ENCODE assay signal across 29 cellular contexts in the genomic region with DNA sequence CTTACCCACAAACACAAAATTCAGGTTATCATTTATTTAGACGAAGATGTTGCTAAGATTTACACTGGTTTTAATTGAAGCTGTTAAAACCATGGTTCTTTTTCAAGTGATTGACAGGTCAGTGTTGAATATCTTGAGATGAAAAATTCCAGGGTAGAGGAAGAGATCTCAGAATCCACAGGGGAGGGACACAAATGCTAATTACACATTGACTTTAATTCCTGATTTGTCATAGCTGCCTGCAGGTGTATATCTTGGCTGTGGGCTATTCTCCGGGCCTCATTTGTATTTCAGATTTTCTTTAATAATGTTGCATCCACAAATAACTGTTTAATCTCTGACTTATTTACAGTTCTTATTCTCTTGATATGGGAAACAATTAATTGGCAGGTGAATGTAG.
"Had no signal": no experiment of that assay in that cellular context is flagged by ENCODE, and none has a peak within 500 bp of the region (broad histone marks: within the 10 kb centered on the region; RNA-seq: fewer than 3 reads in every experiment).

No MANE protein-coding gene starts in this region.

- H3K27me3 ChIP-seq: left lung, pancreas, stomach, testis, thyroid gland, upper lobe of right lung had no signal

- H3K4me3 Mint-ChIP-seq: naive thymus-derived CD8-positive, alpha-beta T cell; nephron; neural crest cell; stimulated activated naive B cell treated with anti-CD40 and anti-IgM and Interleukin-4, amounts not matched to agents 10 μg/mL and 1 μg/mL and 100 μg/mL, for 72 hours had no signal

- DNase-seq: hippocampal formation; kidney; left colon; left lung; lower lobe of right lung; mammary epithelial cell; mesenchymal stem cell; naive thymus-derived CD8-positive, alpha-beta T cell; nucleus accumbens; pancreas; posterior cingulate gyrus; retina; right cardiac atrium; stimulated activated CD4-positive, alpha-beta T cell treated with anti-CD3 and anti-CD28 coated beads, Interleukin-12 subunit alpha, Interleukin-12 subunit beta, amount 100 ng/mL, for 4 hours; stimulated activated CD4-positive, alpha-beta T cell treated with anti-CD3 and anti-CD28 coated beads, Interleukin-15, amount 100 ng/mL, for 24 hours; stimulated activated CD4-positive, alpha-beta T cell treated with anti-CD3 and anti-CD28 coated beads, Interleukin-2, amount 100 ng/mL, for 24 hours; stimulated activated CD4-positive, alpha-beta T cell treated with anti-CD3 and anti-CD28 coated beads, Interleukin-4, amount 100 ng/mL, for 1 hour; stimulated activated naive B cell treated with anti-CD40 and anti-IgM and Interleukin-4, amounts not matched to agents 10 μg/mL and 1 μg/mL and 100 μg/mL, for 72 hours; stimulated activated naive CD8-positive, alpha-beta T cell treated with anti-CD3 and anti-CD28 coated beads, Interleukin-15, Interleukin-2, amounts not matched to agents 100 U/mL and 50 U/mL, for 24 hours; stomach; testis; thyroid gland; trophoblast cell; upper lobe of right lung had no signal

- H3K4me3 ChIP-seq: left lung, lower lobe of right lung, pancreas, prostate gland, skin epidermis, stomach, testis, thyroid gland, upper lobe of right lung had no signal

- H3K36me3 ChIP-seq: lower lobe of right lung, pancreas, prostate gland, thyroid gland, upper lobe of right lung had no signal

- ATAC-seq: left colon; left lung; lower lobe of right lung; naive thymus-derived CD8-positive, alpha-beta T cell; right cardiac atrium; sciatic nerve; stimulated activated naive B cell treated with anti-CD40 and anti-IgM and Interleukin-4, amounts not matched to agents 10 μg/mL and 1 μg/mL and 100 μg/mL, for 72 hours; stimulated activated naive CD8-positive, alpha-beta T cell treated with anti-CD3 and anti-CD28 coated beads, Interleukin-15, Interleukin-2, amounts not matched to agents 100 U/mL and 50 U/mL, for 24 hours; upper lobe of right lung had no signal

- H3K9me3 ChIP-seq: pancreas, prostate gland, testis, thyroid gland, upper lobe of right lung had no signal

- H3K27ac Mint-ChIP-seq: naive thymus-derived CD8-positive, alpha-beta T cell had no signal

- H3K27ac ChIP-seq: left lung, lower lobe of right lung, prostate gland, skin epidermis, stomach, testis, thyroid gland, upper lobe of right lung had no signal

- H3K9me3 Mint-ChIP-seq: nephron had no signal

- H3K27me3 Mint-ChIP-seq: naive thymus-derived CD8-positive, alpha-beta T cell; stimulated activated naive B cell treated with anti-CD40 and anti-IgM and Interleukin-4, amounts not matched to agents 10 μg/mL and 1 μg/mL and 100 μg/mL, for 72 hours had no signal
